17 cellular contexts compared by ENCODE assay signal in genomic region chr17:8622191-8622590, GRCh38.
"Had no signal": no experiment of that assay in that cellular context is flagged by ENCODE, and none has a peak within 500 bp of the region (broad histone marks: within the 10 kb centered on the region; RNA-seq: fewer than 3 reads in every experiment).

No MANE protein-coding gene starts in this region.

- H3K36me3 Mint-ChIP-seq: natural killer cell had no signal

- H3K36me3 ChIP-seq: left lung, vagina had no signal

- H3K9me3 Mint-ChIP-seq: activated CD4-positive, alpha-beta memory T cell treated with anti-CD3 and anti-CD28 coated beads, Interleukin-2, amount 10 ng/mL, durations not matched to agents 7 days and 5 days; activated T-cell treated with anti-CD3 and anti-CD28 coated beads, Interleukin-2, amount 50 U/mL, for 24 hours; natural killer cell had no signal

- H3K4me1 ChIP-seq: left lung, vagina had no signal

- H3K27me3 ChIP-seq: right atrium auricular region, vagina had no signal

- H3K4me1 Mint-ChIP-seq: natural killer cell had no signal

- FAIRE-seq: keratinocyte had no signal

- DNase-seq: activated CD4-positive, alpha-beta memory T cell treated with anti-CD3 and anti-CD28 coated beads, Interleukin-2, amount 10 ng/mL, durations not matched to agents 7 days and 5 days; activated effector memory CD4-positive, alpha-beta T cell treated with Interleukin-2 at 50 U/mL for 16 hours; activated naive CD4-positive, alpha-beta T cell treated with anti-CD3 and anti-CD28 coated beads, Interleukin-2, amount 50 U/mL, for 16 hours; activated T-cell treated with anti-CD3 and anti-CD28 coated beads, Interleukin-2, amount 50 U/mL, for 24 hours; left lung; natural killer cell; nucleus accumbens; stimulated activated CD4-positive, alpha-beta T cell treated with anti-CD3 and anti-CD28 coated beads, Interleukin-4, amount 100 ng/mL, for 4 hours; stimulated activated CD8-positive, alpha-beta memory T cell treated with anti-CD3 and anti-CD28 coated beads, Interleukin-4, amount 100 ng/mL, for 48 hours; T-helper 1 cell; T1000 had no signal

- H3K27ac Mint-ChIP-seq: activated CD4-positive, alpha-beta memory T cell treated with anti-CD3 and anti-CD28 coated beads, Interleukin-2, amount 10 ng/mL, durations not matched to agents 7 days and 5 days; activated T-cell treated with anti-CD3 and anti-CD28 coated beads, Interleukin-2, amount 50 U/mL, for 24 hours; natural killer cell had no signal

- H3K27ac ChIP-seq: left lung, skin epidermis, vagina had no signal

- H3K9me3 ChIP-seq: left lung, right atrium auricular region, vagina had no signal

- H3K4me3 ChIP-seq: left lung, right atrium auricular region, skin epidermis, vagina had no signal

- ATAC-seq: esophagus mucosa, left lung, natural killer cell, SK-N-SH treated with all-trans-retinoic acid at 6 μM for 48 hours had no signal

- H3K4me3 Mint-ChIP-seq: activated CD4-positive, alpha-beta memory T cell treated with anti-CD3 and anti-CD28 coated beads, Interleukin-2, amount 10 ng/mL, durations not matched to agents 7 days and 5 days; activated T-cell treated with anti-CD3 and anti-CD28 coated beads, Interleukin-2, amount 50 U/mL, for 24 hours; natural killer cell had no signal
